Comparison of ENCODE assay signal across 20 cellular contexts in the genomic region with DNA sequence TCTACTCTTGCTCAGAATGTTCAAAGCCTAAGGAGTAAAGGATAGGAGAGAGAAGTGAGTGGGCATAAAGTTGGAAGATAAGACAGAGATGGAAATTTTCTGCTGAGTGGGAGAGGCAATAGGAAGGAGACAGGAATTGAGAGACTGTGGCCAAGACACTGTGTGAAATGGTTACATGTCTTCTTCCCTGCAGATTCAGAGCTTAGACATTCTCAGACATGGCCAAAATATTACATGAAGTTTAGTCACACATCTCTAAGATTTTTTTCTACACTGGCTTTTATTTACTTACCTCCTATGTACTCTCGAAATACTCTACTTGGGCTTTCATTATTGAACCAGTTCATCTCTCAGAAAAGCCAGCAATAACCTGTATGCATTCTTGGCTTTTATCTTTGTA.
DNase-seq lines count a peak whose midpoint lies in the region; ATAC-seq, FAIRE-seq and TF ChIP-seq lines count a peak whose summit lies in the region.
"Had no signal": no experiment of that assay in that cellular context is flagged by ENCODE, and none has a peak within 500 bp of the region (broad histone marks: within the 10 kb centered on the region; RNA-seq: fewer than 3 reads in every experiment).

No MANE protein-coding gene starts in this region.

- peaks cover under 1% of the 10 kb centered on the region for H3K9me3 Mint-ChIP-seq in astrocyte (ENCODE audit: unreplicated experiment)
- H3K9me3 Mint-ChIP-seq: GM23338 had no signal

- H3K4me3 Mint-ChIP-seq in astrocyte (ENCODE audit: unreplicated experiment): no peak overlapping the region
- H3K4me3 Mint-ChIP-seq: CD4-positive, alpha-beta memory T cell; GM23338 had no signal

- TF ChIP-seq POLR2A in gastroesophageal sphincter (IDR thresholded peaks at IDR 0.05): no peak

- no peak overlapping the region for H3K9ac ChIP-seq in astrocyte (ENCODE audit: low read length)
- H3K9ac ChIP-seq: BLaER1 had no signal

- peak overlapping the region; percentile 67 for H3K27ac Mint-ChIP-seq in astrocyte (ENCODE audit: unreplicated experiment)
- H3K27ac Mint-ChIP-seq: CD4-positive, alpha-beta memory T cell; GM23338 had no signal

- TF ChIP-seq EP300 in gastroesophageal sphincter (IDR thresholded peaks at IDR 0.05): no peak

- no peak for ATAC-seq in gastroesophageal sphincter
- ATAC-seq: GM23338, HCT116 had no signal

- TF ChIP-seq CTCF in AG10803 (conservative IDR thresholded peaks at IDR 0.05; ENCODE audit: low read length) (no peak), astrocyte (IDR thresholded peaks at IDR 0.05; ENCODE audit: insufficient read depth, low read depth, low read length) (no peak), fibroblast of mammary gland (conservative IDR thresholded peaks at IDR 0.05; ENCODE audit: control insufficient read depth, insufficient read depth, low read depth, low read length) (no peak), gastroesophageal sphincter (IDR thresholded peaks at IDR 0.05) (no peak)

- peak; percentile 3 for DNase-seq in AG10803 (ENCODE audit: low read depth)
- peak; percentile 28 for DNase-seq in HCEC 1CT
- no peak for DNase-seq in astrocyte (ENCODE audit: low read depth)
- DNase-seq in fibroblast of mammary gland (ENCODE audit: low read depth): peak; percentile 62
- no peak for DNase-seq in stimulated activated CD4-positive, alpha-beta T cell treated with anti-CD3 and anti-CD28 coated beads, Interleukin-4, amount 100 ng/mL, for 1 hour
- no peak for DNase-seq in DMS53 (lab: John Stamatoyannopoulos, UW)
- DNase-seq in NCI-H446 treated with DMSO at 0.1 percent for 48 hours (lab: John Stamatoyannopoulos, UW): no peak
- DNase-seq: Calu3; CD4-positive, alpha-beta memory T cell; NCI-H1092 treated with DMSO at 0.1 percent for 48 hours; NCI-H146; NCI-H2081 treated with DMSO at 0.1 percent for 48 hours; NCI-H748 treated with DMSO at 0.1 percent for 48 hours; NK-92 treated with Interleukin-12 subunit alpha and Interleukin-12 subunit beta, amount 100 ng/mL, for 24 hours; SHP77 had no signal

- H3K9me3 ChIP-seq in astrocyte (ENCODE audit: insufficient read depth, low read depth, low read length) (no peaks in the 10 kb centered on the region), gastroesophageal sphincter (no peaks in the 10 kb centered on the region)
- H3K9me3 ChIP-seq: BLaER1 had no signal

- H3K4me2 ChIP-seq in astrocyte (ENCODE audit: low read length): no peak overlapping the region
- H3K4me2 ChIP-seq: BLaER1, GM23338 had no signal

- 90 to 100% methylated on average over 1 of the region's 1 CpG for WGBS in gastroesophageal sphincter (ENCODE audit: low coverage in 1 of 2), 2 donors

- H3K4me3 ChIP-seq in AG10803 (ENCODE audit: low read length) (no peak overlapping the region), astrocyte (ENCODE audit: insufficient read depth, low read depth, low read length) (no peak overlapping the region), fibroblast of mammary gland (ENCODE audit: control insufficient read depth, low read depth, low read length) (no peak overlapping the region), gastroesophageal sphincter (no peak overlapping the region)
- H3K4me3 ChIP-seq: BLaER1, GM23338, SK-N-MC had no signal

- H3K27ac ChIP-seq in astrocyte (ENCODE audit: low read depth, low read length) (no peak overlapping the region), gastroesophageal sphincter (no peak overlapping the region)
- H3K27ac ChIP-seq: BLaER1, SK-N-MC had no signal

- H3K27me3 ChIP-seq in astrocyte (ENCODE audit: insufficient read depth, low read length) (no peaks in the 10 kb centered on the region), gastroesophageal sphincter (no peaks in the 10 kb centered on the region)
- H3K27me3 ChIP-seq: BLaER1 had no signal

- FAIRE-seq in astrocyte (lab: Jason Lieb, UNC): no peak

- no peaks in the 10 kb centered on the region for H3K36me3 Mint-ChIP-seq in astrocyte (ENCODE audit: low read depth, unreplicated experiment)
- H3K36me3 Mint-ChIP-seq: CD4-positive, alpha-beta memory T cell had no signal

- H4K20me1 ChIP-seq in astrocyte (ENCODE audit: insufficient read depth, low read length): no peaks in the 10 kb centered on the region
- H4K20me1 ChIP-seq: BLaER1 had no signal

- H3K79me2 ChIP-seq in astrocyte (ENCODE audit: insufficient read depth, low read length): no peaks in the 10 kb centered on the region

- no peak overlapping the region for H2AFZ ChIP-seq in astrocyte (ENCODE audit: low read depth, low read length)
- H2AFZ ChIP-seq: GM23338 had no signal

- H3K4me1 ChIP-seq in astrocyte (ENCODE audit: insufficient read depth, low read length) (no peaks in the 10 kb centered on the region), gastroesophageal sphincter (no peaks in the 10 kb centered on the region)
- H3K4me1 ChIP-seq: BLaER1 had no signal

- H3K36me3 ChIP-seq in astrocyte (ENCODE audit: insufficient read depth, low read length) (no peaks in the 10 kb centered on the region), gastroesophageal sphincter (no peaks in the 10 kb centered on the region)
- H3K36me3 ChIP-seq: BLaER1 had no signal

- H3K4me1 Mint-ChIP-seq in astrocyte (ENCODE audit: low read depth, unreplicated experiment): peaks cover 17% of the 10 kb centered on the region
- H3K4me1 Mint-ChIP-seq: CD4-positive, alpha-beta memory T cell had no signal

- no peaks in the 10 kb centered on the region for H3K27me3 Mint-ChIP-seq in astrocyte (ENCODE audit: low read depth, unreplicated experiment)
- H3K27me3 Mint-ChIP-seq: CD4-positive, alpha-beta memory T cell had no signal

Comparison
In these comparisons a context has a peak if more than half of its experiments do, and no peak if none do; other contexts are left out.
1. DNase-seq: peak in AG10803 (single experiment), HCEC 1CT (single experiment) and fibroblast of mammary gland (single experiment); none in astrocyte (single experiment), stimulated activated CD4-positive, alpha-beta T cell treated with anti-CD3 and anti-CD28 coated beads, Interleukin-4, amount 100 ng/mL, for 1 hour (single experiment), DMS53 (single experiment) and NCI-H446 treated with DMSO at 0.1 percent for 48 hours (single experiment).